ENCODE assay signal across 15 cellular contexts in genomic region chr19:35783469-35784400, GRCh38. TPM values are rescaled to one million over a fixed set of nuclear protein-coding genes. Genes with fewer than 3 reads are reported as not detected.
DNase-seq lines count a peak whose midpoint lies in the region; ATAC-seq and TF ChIP-seq lines count a peak whose summit lies in the region.
"Had no signal": no experiment of that assay in that cellular context is flagged by ENCODE, and none has a peak within 500 bp of the region (broad histone marks: within the 10 kb centered on the region; RNA-seq: fewer than 3 reads in every experiment).

No MANE protein-coding gene starts in this region.

- intact Hi-C loops in natural killer cell (cut with micrococcal nuclease) = no loop called here

- TF ChIP-seq CTCF in natural killer cell (IDR thresholded peaks at IDR 0.05) (no peak), type B pancreatic cell (conservative IDR thresholded peaks at IDR 0.05) (no peak)

- H3K36me3 Mint-ChIP-seq in natural killer cell (no peaks in the 10 kb centered on the region), type B pancreatic cell (peaks cover 6% of the 10 kb centered on the region)
- no peaks in the 10 kb centered on the region for H3K36me3 Mint-ChIP-seq in natural killer cell treated with Interleukin-12 subunit alpha and Interleukin-12 subunit beta and Interleukin-15 and Interleukin-18, amount 100 ng/mL, for 72 hours

- DNase-seq in natural killer cell (no peak), type B pancreatic cell (ENCODE audit: extremely low spot score, unreplicated experiment) (no peak), NCI-H2171 (lab: John Stamatoyannopoulos, UW) (no peak)
- no peak for DNase-seq in natural killer cell treated with Interleukin-12 subunit alpha and Interleukin-12 subunit beta and Interleukin-15 and Interleukin-18, amount 100 ng/mL, for 72 hours (ENCODE audit: low spot score)
- DNase-seq: activated CD4-positive, alpha-beta T cell treated with anti-CD3 and anti-CD28 coated beads, Interleukin-2, amount 10 ng/mL, durations not matched to agents 24 days and 14 days; Caco-2; dermis blood vessel endothelial cell; immature natural killer cell; NCI-H1417 treated with DMSO at 0.1 percent for 48 hours; NCI-H510A treated with DMSO at 0.1 percent for 48 hours had no signal

- H3K9me3 Mint-ChIP-seq in natural killer cell (no peaks in the 10 kb centered on the region), type B pancreatic cell (no peaks in the 10 kb centered on the region)
- H3K9me3 Mint-ChIP-seq in natural killer cell treated with Interleukin-12 subunit alpha and Interleukin-12 subunit beta and Interleukin-15 and Interleukin-18, amount 100 ng/mL, for 72 hours = no peaks in the 10 kb centered on the region
- H3K9me3 Mint-ChIP-seq: activated CD4-positive, alpha-beta T cell treated with anti-CD3 and anti-CD28 coated beads, Interleukin-2, amount 10 ng/mL, durations not matched to agents 24 days and 14 days; activated T-helper 17 cell treated with anti-CD3 and anti-CD28 coated beads, Interleukin-2, amount 50 U/mL, for 72 hours; IgD-negative memory B cell; immature natural killer cell had no signal

- H3K27ac Mint-ChIP-seq in natural killer cell (peak overlapping the region in 1 of 2 donors; percentile 14), type B pancreatic cell (peak overlapping the region; percentile 29)
- H3K27ac Mint-ChIP-seq in natural killer cell treated with Interleukin-12 subunit alpha and Interleukin-12 subunit beta and Interleukin-15 and Interleukin-18, amount 100 ng/mL, for 72 hours = no peak overlapping the region
- H3K27ac Mint-ChIP-seq: activated CD4-positive, alpha-beta T cell treated with anti-CD3 and anti-CD28 coated beads, Interleukin-2, amount 10 ng/mL, durations not matched to agents 24 days and 14 days; activated T-helper 17 cell treated with anti-CD3 and anti-CD28 coated beads, Interleukin-2, amount 50 U/mL, for 72 hours had no signal

- H3K4me1 Mint-ChIP-seq in natural killer cell (peaks cover 7 to 10% of the 10 kb centered on the region in 2 donors), type B pancreatic cell (ENCODE audit: unreplicated experiment) (no peaks in the 10 kb centered on the region)
- peaks cover 6 to 13% of the 10 kb centered on the region in 2 donors for H3K4me1 Mint-ChIP-seq in natural killer cell treated with Interleukin-12 subunit alpha and Interleukin-12 subunit beta and Interleukin-15 and Interleukin-18, amount 100 ng/mL, for 72 hours (ENCODE audit: low read depth in 2 of 2)
- H3K4me1 Mint-ChIP-seq: activated T-helper 17 cell treated with anti-CD3 and anti-CD28 coated beads, Interleukin-2, amount 50 U/mL, for 72 hours had no signal

- no peak overlapping the region for H3K4me3 Mint-ChIP-seq in natural killer cell
- H3K4me3 Mint-ChIP-seq in natural killer cell treated with Interleukin-12 subunit alpha and Interleukin-12 subunit beta and Interleukin-15 and Interleukin-18, amount 100 ng/mL, for 72 hours = no peak overlapping the region
- H3K4me3 Mint-ChIP-seq in type B pancreatic cell = no peak overlapping the region
- H3K4me3 Mint-ChIP-seq: activated CD4-positive, alpha-beta T cell treated with anti-CD3 and anti-CD28 coated beads, Interleukin-2, amount 10 ng/mL, durations not matched to agents 24 days and 14 days; activated T-helper 17 cell treated with anti-CD3 and anti-CD28 coated beads, Interleukin-2, amount 50 U/mL, for 72 hours; immature natural killer cell had no signal

- ATAC-seq in natural killer cell = peak in 2 of 3 donors; percentile 29 to 61
- no peak for ATAC-seq in natural killer cell treated with Interleukin-12 subunit alpha and Interleukin-12 subunit beta and Interleukin-15 and Interleukin-18, amount 100 ng/mL, for 72 hours
- ATAC-seq: activated T-helper 17 cell treated with anti-CD3 and anti-CD28 coated beads, Interleukin-2, amount 50 U/mL, for 72 hours had no signal

- H3K27me3 Mint-ChIP-seq in natural killer cell (ENCODE audit: low read depth in 2 of 2) (no peaks in the 10 kb centered on the region), type B pancreatic cell (no peaks in the 10 kb centered on the region)
- no peaks in the 10 kb centered on the region for H3K27me3 Mint-ChIP-seq in natural killer cell treated with Interleukin-12 subunit alpha and Interleukin-12 subunit beta and Interleukin-15 and Interleukin-18, amount 100 ng/mL, for 72 hours
- H3K27me3 Mint-ChIP-seq: activated CD4-positive, alpha-beta T cell treated with anti-CD3 and anti-CD28 coated beads, Interleukin-2, amount 10 ng/mL, durations not matched to agents 24 days and 14 days; activated T-helper 17 cell treated with anti-CD3 and anti-CD28 coated beads, Interleukin-2, amount 50 U/mL, for 72 hours; IgD-negative memory B cell had no signal

RNA-seq across cellular contexts. Expression of gene ARHGAP33, which starts 8.4 kb away (rescaled TPM):
- total RNA-seq in natural killer cell (10 to 100 TPM; 34.4 to 39.3 (median 37.5) TPM), type B pancreatic cell (ENCODE audit: low replicate concordance) (16.3 and 71.8 TPM in 2 replicates)
- total RNA-seq in natural killer cell treated with Interleukin-12 subunit alpha and Interleukin-12 subunit beta and Interleukin-15 and Interleukin-18, amount 100 ng/mL, for 72 hours = 10 to 100 TPM; 31.5 to 45.0 TPM

RNA-seq across cellular contexts. Expression of gene PROSER3, which starts 25.8 kb away (rescaled TPM):
- total RNA-seq in natural killer cell (10 to 100 TPM; 33.1 to 40.2 (median 35.9) TPM), type B pancreatic cell (ENCODE audit: low replicate concordance) (34.6 and 48.0 TPM in 2 replicates)
- total RNA-seq in natural killer cell treated with Interleukin-12 subunit alpha and Interleukin-12 subunit beta and Interleukin-15 and Interleukin-18, amount 100 ng/mL, for 72 hours = 10 to 100 TPM; 36.2 to 53.8 TPM

RNA-seq across cellular contexts. Expression of gene HSPB6, which starts 26.9 kb away (rescaled TPM):
- total RNA-seq in natural killer cell = not detected
- total RNA-seq in natural killer cell treated with Interleukin-12 subunit alpha and Interleukin-12 subunit beta and Interleukin-15 and Interleukin-18, amount 100 ng/mL, for 72 hours = not detected
- 0.43 and 0.60 TPM in 2 replicates for total RNA-seq in type B pancreatic cell (ENCODE audit: low replicate concordance)
- total RNA-seq: activated T-helper 17 cell treated with anti-CD3 and anti-CD28 coated beads, Interleukin-2, amount 50 U/mL, for 72 hours; T-helper 1 cell treated with Interleukin-12 subunit alpha and Interleukin-12 subunit beta and Interleukin-4 antibody, amounts not matched to agents 30 ng/mL and 1 ng/mL, for 36 hours had no signal

RNA-seq across cellular contexts. Expression of gene PRODH2, which starts 28.9 kb away (rescaled TPM):
- total RNA-seq in natural killer cell (not detected), type B pancreatic cell (ENCODE audit: low replicate concordance) (11.5 and 20.6 TPM in 2 replicates)
- total RNA-seq in natural killer cell treated with Interleukin-12 subunit alpha and Interleukin-12 subunit beta and Interleukin-15 and Interleukin-18, amount 100 ng/mL, for 72 hours = not detected
- total RNA-seq: activated CD4-positive, alpha-beta T cell treated with anti-CD3 and anti-CD28 coated beads, Interleukin-2, amount 10 ng/mL, durations not matched to agents 24 days and 14 days; astrocyte; Caco-2; dermis blood vessel endothelial cell; pulmonary artery endothelial cell; T-helper 1 cell treated with Interleukin-12 subunit alpha and Interleukin-12 subunit beta and Interleukin-4 antibody, amounts not matched to agents 30 ng/mL and 1 ng/mL, for 36 hours had no signal

RNA-seq across cellular contexts. Expression of gene LIN37, which starts 35.4 kb away (rescaled TPM):
- total RNA-seq in natural killer cell (10 to 100 TPM; 16.7 to 22.1 (median 18.2) TPM), type B pancreatic cell (ENCODE audit: low replicate concordance) (15.5 and 17.9 TPM in 2 replicates)
- total RNA-seq in natural killer cell treated with Interleukin-12 subunit alpha and Interleukin-12 subunit beta and Interleukin-15 and Interleukin-18, amount 100 ng/mL, for 72 hours = 10 to 100 TPM in 1 of 2 donors, 1 to 10 TPM in 1; 9.6 to 24.7 TPM

Comparison
In these comparisons a context has a peak if more than half of its experiments do, and no peak if none do; other contexts are left out.
1. ATAC-seq: peak in natural killer cell (2 of 3); none in natural killer cell treated with Interleukin-12 subunit alpha and Interleukin-12 subunit beta and Interleukin-15 and Interleukin-18, amount 100 ng/mL, for 72 hours (0 of 2).